9 cellular contexts compared by ENCODE assay signal in genomic region chr1:110879758-110880606, GRCh38. TPM values are rescaled to one million over a fixed set of nuclear protein-coding genes. Genes with fewer than 3 reads are reported as not detected.
DNase-seq lines count a peak whose midpoint lies in the region; ATAC-seq and FAIRE-seq lines count a peak whose summit lies in the region.
"Had no signal": no experiment of that assay in that cellular context is flagged by ENCODE, and none has a peak within 500 bp of the region (broad histone marks: within the 10 kb centered on the region; RNA-seq: fewer than 3 reads in every experiment).

No MANE protein-coding gene starts in this region.

- H3K9me3 Mint-ChIP-seq in naive B cell = no peaks in the 10 kb centered on the region

- DNase-seq in stimulated activated naive CD4-positive, alpha-beta T cell treated with Interleukin-2 at 50 U/mL for 16 hours (lab: John Stamatoyannopoulos, UW) = peak; percentile 67
- no peak for DNase-seq in stimulated activated naive CD4-positive, alpha-beta T cell (lab: John Stamatoyannopoulos, UW)
- peak; percentile 75 for DNase-seq in activated CD4-positive, alpha-beta T cell treated with anti-CD3 and anti-CD28 coated beads for 48 hours
- DNase-seq in naive B cell (peak; percentile 42), frontal cortex (ENCODE audit: low spot score in 2 of 2) (no peak), NCI-H1092 treated with DMSO at 0.1 percent for 48 hours (lab: John Stamatoyannopoulos, UW) (no peak), NCI-H1417 treated with DMSO at 0.1 percent for 48 hours (lab: John Stamatoyannopoulos, UW) (no peak)

- peaks cover 45 to 58% of the 10 kb centered on the region in 2 donors for H3K36me3 Mint-ChIP-seq in naive B cell

- FAIRE-seq in frontal cortex (lab: Jason Lieb, UNC) = no peak

- no peaks in the 10 kb centered on the region for H3K27me3 Mint-ChIP-seq in naive B cell

- peak overlapping the region; percentile 85 to 97 (median 92) for H3K27ac Mint-ChIP-seq in naive B cell

- peak overlapping the region; percentile 62 to 88 (median 83) for H3K4me3 Mint-ChIP-seq in naive B cell

- peak; percentile 48 for ATAC-seq in HG03520 (IDR thresholded peaks at IDR 0.05; ENCODE audit: unreplicated experiment)
- peak; percentile 67 to 69 for ATAC-seq in naive B cell (ENCODE audit: low read depth in 2 of 2)

- peaks cover 77 to 86% (median 80%) of the 10 kb centered on the region in 3 donors for H3K4me1 Mint-ChIP-seq in naive B cell

RNA-seq across cellular contexts. Expression of gene CD53, which starts 7.0 kb away (rescaled TPM):
- polyA plus RNA-seq in naive B cell (ENCODE audit: low read depth in 6 of 6) = 1,000 to 10,000 TPM; 1,145 to 1,609 (median 1,337) TPM
- total RNA-seq in frontal cortex = 9.8 TPM
- total RNA-seq: pulmonary artery endothelial cell had no signal

Comparison
In these comparisons a context has a peak if more than half of its experiments do, and no peak if none do; other contexts are left out.
1. DNase-seq: peak in stimulated activated naive CD4-positive, alpha-beta T cell treated with Interleukin-2 at 50 U/mL for 16 hours (single experiment), activated CD4-positive, alpha-beta T cell treated with anti-CD3 and anti-CD28 coated beads for 48 hours (single experiment) and naive B cell (single experiment); none in stimulated activated naive CD4-positive, alpha-beta T cell (0 of 6), frontal cortex (0 of 2), NCI-H1092 treated with DMSO at 0.1 percent for 48 hours (single experiment) and NCI-H1417 treated with DMSO at 0.1 percent for 48 hours (single experiment).